Comparison of ENCODE assay signal across 8 cellular contexts in the genomic region with DNA sequence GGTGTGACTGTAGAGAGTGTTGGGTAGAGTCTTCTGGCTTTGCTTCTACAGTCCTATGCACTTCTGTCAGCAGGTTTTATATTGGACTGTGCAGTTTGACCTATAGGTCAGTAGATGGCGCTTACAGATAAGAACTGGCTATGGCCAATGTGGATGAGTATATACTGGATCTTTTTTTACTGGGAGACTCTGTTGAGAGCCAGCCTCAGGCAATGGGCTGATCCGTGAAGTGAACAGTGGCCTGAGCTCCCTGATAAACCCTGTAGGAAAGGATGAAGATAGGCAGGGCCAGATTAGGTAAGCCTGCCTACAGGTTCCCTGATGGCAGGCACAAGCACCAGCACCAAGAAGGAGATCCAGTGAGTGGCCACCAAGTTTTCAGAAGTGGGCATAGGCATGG.
DNase-seq lines count a peak whose midpoint lies in the region; ATAC-seq and TF ChIP-seq lines count a peak whose summit lies in the region.

No MANE protein-coding gene starts in this region.

- H3K27ac ChIP-seq in colonic mucosa (no peak overlapping the region), lung (ENCODE audit: low read depth in 1 of 2, low read length in 1 of 2) (no peak overlapping the region)

- TF ChIP-seq CTCF in colonic mucosa (IDR thresholded peaks at IDR 0.05) (peak; percentile 24), lung (IDR thresholded peaks at IDR 0.05; ENCODE audit: control extremely low read depth, extremely low read depth) (peak; percentile 38)

- H3K9me3 ChIP-seq in colonic mucosa (no peaks in the 10 kb centered on the region), lung (ENCODE audit: control insufficient read depth in 2 of 2, insufficient read depth in 1 of 2, low read length in 1 of 2) (peaks cover 0 to 3% of the 10 kb centered on the region in 2 donors), MG63 (no peaks in the 10 kb centered on the region)

- peak; percentile 18 for DNase-seq in DMS153 (lab: John Stamatoyannopoulos, UW)
- peak; percentile 73 to 88 for DNase-seq in NCI-H526 (lab: John Stamatoyannopoulos, UW)
- DNase-seq in colonic mucosa, result no peak
- no peak for DNase-seq in lung (ENCODE audit: low spot score)
- no peak for DNase-seq in MG63
- no peak for DNase-seq in OCI-M2 (lab: John Stamatoyannopoulos, UW; ENCODE audit: unreplicated experiment)

- intact Hi-C loops in colonic mucosa (cut with DNase I), result no loop called here

- H3K4me3 ChIP-seq in colonic mucosa (no peak overlapping the region), lung (no peak overlapping the region), MG63 (no peak overlapping the region)

- H3K27me3 ChIP-seq in colonic mucosa (no peaks in the 10 kb centered on the region), lung (ENCODE audit: control insufficient read depth, insufficient read depth) (no peaks in the 10 kb centered on the region), MG63 (no peaks in the 10 kb centered on the region)

- ATAC-seq in GM19397 (IDR thresholded peaks at IDR 0.05; ENCODE audit: unreplicated experiment) (peak; percentile 90), HG03280 (IDR thresholded peaks at IDR 0.05; ENCODE audit: unreplicated experiment) (peak; percentile 88), lung (ENCODE audit: insufficient read depth, low FRiP score) (peak; percentile 80)

- H3K4me1 ChIP-seq in colonic mucosa (no peaks in the 10 kb centered on the region), lung (ENCODE audit: control insufficient read depth in 2 of 2, insufficient read depth in 2 of 2, low read length in 2 of 2) (peaks cover 0 to 1% of the 10 kb centered on the region in 2 donors)

- H3K9ac ChIP-seq in colonic mucosa (ENCODE audit: low read depth in 2 of 2, low read length in 2 of 2), result no peak overlapping the region

- WGBS in lung, 2 donors, result 9 to 10% methylated on average over 2 of the region's 2 CpGs

- H3K36me3 ChIP-seq in colonic mucosa (no peaks in the 10 kb centered on the region), lung (ENCODE audit: control insufficient read depth in 2 of 2, insufficient read depth in 2 of 2, low read length in 2 of 2) (no peaks in the 10 kb centered on the region), MG63 (no peaks in the 10 kb centered on the region)

Comparison
In these comparisons a context has a peak if more than half of its experiments do, and no peak if none do; other contexts are left out.
1. DNase-seq: peak in DMS153 (single experiment) and NCI-H526 (2 of 2); none in colonic mucosa (single experiment), lung (single experiment), MG63 (single experiment) and OCI-M2 (single experiment).
2. Peak in every context shown above with its lines, with median percentiles within 50 percentile points of each other: ATAC-seq.